In genomic region chr5:151758141-151758429, GRCh38 we compare ENCODE assay signal across 8 cellular contexts. TPM values are rescaled to one million over a fixed set of nuclear protein-coding genes. Genes with fewer than 3 reads are reported as not detected.
DNase-seq lines count a peak whose midpoint lies in the region; ATAC-seq and TF ChIP-seq lines count a peak whose summit lies in the region.

No MANE protein-coding gene starts in this region.

- peaks cover 8% of the 10 kb centered on the region for H3K27me3 Mint-ChIP-seq in neural progenitor cell (ENCODE audit: insufficient read depth, low read depth)

- H3K9me3 Mint-ChIP-seq in neural progenitor cell = no peaks in the 10 kb centered on the region

- no CpG with 5 or more reads among the region's 11 CpGs for WGBS in esophagus muscularis mucosa

- H3K4me3 Mint-ChIP-seq in neural progenitor cell = peak overlapping the region; percentile 82

- H3K9me3 ChIP-seq in esophagus muscularis mucosa = no peaks in the 10 kb centered on the region
- no peaks in the 10 kb centered on the region for H3K9me3 ChIP-seq in neural progenitor cell (ENCODE audit: low read depth)

- no peak for TF ChIP-seq EP300 in esophagus muscularis mucosa (IDR thresholded peaks at IDR 0.05)

- H3K27me3 ChIP-seq in esophagus muscularis mucosa = no peaks in the 10 kb centered on the region
- H3K27me3 ChIP-seq in neural progenitor cell = no peaks in the 10 kb centered on the region

- H3K27ac Mint-ChIP-seq in neural progenitor cell = no peak overlapping the region

- peaks cover 33% of the 10 kb centered on the region for H3K4me1 Mint-ChIP-seq in neural progenitor cell

- H3K36me3 Mint-ChIP-seq in neural progenitor cell = peaks cover 1% of the 10 kb centered on the region

- DNase-seq in RPMI8226 (peak; percentile 13), esophagus muscularis mucosa (ENCODE audit: extremely low spot score) (no peak), neural progenitor cell (ENCODE audit: low spot score) (no peak), kidney tubule cell (ENCODE audit: low spot score) (no peak), NCI-H2081 (lab: John Stamatoyannopoulos, UW) (no peak)
- no peak for DNase-seq in stimulated activated CD8-positive, alpha-beta memory T cell treated with anti-CD3 and anti-CD28 coated beads, Interleukin-4, amount 100 ng/mL, for 48 hours

- TF ChIP-seq POLR2A in esophagus muscularis mucosa (IDR thresholded peaks at IDR 0.05; ENCODE audit: low read depth) = no peak

- H3K36me3 ChIP-seq in esophagus muscularis mucosa (peaks cover 0 to 7% (median 3%) of the 10 kb centered on the region in 4 donors), neural progenitor cell (no peaks in the 10 kb centered on the region)

- ATAC-seq in GM18498 (IDR thresholded peaks at IDR 0.05; ENCODE audit: unreplicated experiment) (peak; percentile 14), HG02571 (IDR thresholded peaks at IDR 0.05; ENCODE audit: unreplicated experiment) (peak; percentile 11)

- H3K79me2 ChIP-seq in neural progenitor cell (ENCODE audit: low read depth) = peaks cover 20% of the 10 kb centered on the region

- TF ChIP-seq CTCF in esophagus muscularis mucosa (IDR thresholded peaks at IDR 0.05) = no peak
- TF ChIP-seq CTCF in neural progenitor cell (IDR thresholded peaks at IDR 0.05) = no peak

- H3K4me3 ChIP-seq in esophagus muscularis mucosa = peak overlapping the region; percentile 78 to 96 (median 92)
- H3K4me3 ChIP-seq in neural progenitor cell = peak overlapping the region; percentile 80

- H3K4me2 ChIP-seq in neural progenitor cell = peak overlapping the region; percentile 90

- H2AFZ ChIP-seq in neural progenitor cell (replicated peaks) = peak overlapping the region; percentile 83

- intact Hi-C loops in esophagus muscularis mucosa (cut with DNase I) = no loop called here

- H3K4me1 ChIP-seq in esophagus muscularis mucosa = peaks cover 16 to 44% (median 33%) of the 10 kb centered on the region in 4 donors
- H3K4me1 ChIP-seq in neural progenitor cell = peaks cover 26% of the 10 kb centered on the region

- H3K27ac ChIP-seq in esophagus muscularis mucosa (replicated peaks in 1 of 4) (peak overlapping the region; percentile 83 to 91 (median 89)), neural progenitor cell (no peak overlapping the region)

- peaks cover 19% of the 10 kb centered on the region for H3F3A ChIP-seq in neural progenitor cell (ENCODE audit: low read depth)

- H4K20me1 ChIP-seq in neural progenitor cell (ENCODE audit: low read depth) = no peaks in the 10 kb centered on the region

- peak overlapping the region; percentile 54 for H3K9ac ChIP-seq in neural progenitor cell

RNA-seq across cellular contexts. Expression of gene ATOX1, which starts 0.3 kb away (rescaled TPM):
- total RNA-seq in esophagus muscularis mucosa (100 to 1,000 TPM; 101 to 144 (median 114) TPM), neural progenitor cell (ENCODE audit: low replicate concordance) (22.8 and 86.4 TPM in 2 replicates)

RNA-seq across cellular contexts. Expression of gene G3BP1, which starts 13.7 kb away (rescaled TPM):
- total RNA-seq in esophagus muscularis mucosa (10 to 100 TPM; 49.8 to 75.5 (median 63.1) TPM), neural progenitor cell (ENCODE audit: low replicate concordance) (212 and 304 TPM in 2 replicates)
